Comparison of ENCODE assay signal across 31 cellular contexts in the genomic region with DNA sequence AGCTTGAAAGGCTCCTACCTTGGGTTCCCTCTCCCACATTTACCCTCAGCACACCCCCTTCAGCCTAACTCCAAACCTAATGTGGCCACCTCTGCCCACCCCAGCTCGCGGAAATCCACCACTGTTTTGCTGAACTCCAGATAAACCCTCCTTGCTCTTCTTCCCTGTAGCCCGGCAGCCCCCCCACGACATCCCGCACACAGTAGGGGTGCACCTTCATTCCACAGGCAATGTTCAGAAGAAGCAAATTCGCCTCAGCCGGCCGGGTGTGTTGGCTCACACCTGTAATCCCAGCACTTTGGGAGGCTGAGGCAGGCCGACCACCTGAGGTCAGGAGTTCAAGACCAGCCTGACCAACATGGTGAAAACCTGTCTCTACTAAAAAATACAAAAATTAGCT.
"Had no signal": no experiment of that assay in that cellular context is flagged by ENCODE, and none has a peak within 500 bp of the region (broad histone marks: within the 10 kb centered on the region; RNA-seq: fewer than 3 reads in every experiment).

No MANE protein-coding gene starts in this region.

- H3K4me3 ChIP-seq: adrenal gland, cardiac muscle cell, coronary artery, dorsolateral prefrontal cortex, gastrocnemius medialis, hepatocyte, neural progenitor cell, stomach, tibial nerve had no signal

- H3K36me3 ChIP-seq: adrenal gland, cardiac muscle cell, gastrocnemius medialis, neural progenitor cell had no signal

- H3K27me3 Mint-ChIP-seq: brain had no signal

- H3K27me3 ChIP-seq: adrenal gland, cardiac muscle cell, dorsolateral prefrontal cortex, gastrocnemius medialis, hepatocyte, neural progenitor cell, stomach, tibial nerve had no signal

- H3K27ac ChIP-seq: adrenal gland, cardiac muscle cell, coronary artery, dorsolateral prefrontal cortex, hepatocyte, neural progenitor cell, tibial nerve had no signal

- DNase-seq: activated CD4-positive, alpha-beta T cell treated with anti-CD3 and anti-CD28 coated beads for 48 hours; activated CD4-positive, alpha-beta T cell treated with anti-CD3 and anti-CD28 coated beads, Interleukin-2, amount 50 U/mL, for 48 hours; activated CD8-positive, alpha-beta memory T cell treated with anti-CD3 and anti-CD28 coated beads, Interleukin-2, amount 50 U/mL, for 4 hours; activated effector memory CD4-positive, alpha-beta T cell treated with anti-CD3 and anti-CD28 coated beads, Interleukin-2, amount 50 U/mL, for 16 hours; activated naive CD4-positive, alpha-beta T cell treated with anti-CD3 and anti-CD28 coated beads for 36 hours; activated naive CD8-positive, alpha-beta T cell treated with anti-CD3 and anti-CD28 coated beads for 36 hours; activated T-cell treated with anti-CD3 and anti-CD28 coated beads, Interleukin-2, amount 50 U/mL, for 1 hour; adrenal gland; cerebellar nuclear complex; dorsolateral prefrontal cortex; effector memory CD4-positive, alpha-beta T cell; erythroblast; gastrocnemius medialis; glutamatergic neuron; left colon; mammary epithelial cell; naive B cell; occipital lobe; stimulated activated CD4-positive, alpha-beta T cell treated with anti-CD3 and anti-CD28 coated beads, Interleukin-15, amount 100 ng/mL, for 24 hours; stimulated activated CD4-positive, alpha-beta T cell treated with anti-CD3 and anti-CD28 coated beads, Interleukin-2, amount 100 ng/mL, for 24 hours; stimulated activated naive B cell treated with anti-CD40 and anti-IgM and Interleukin-4, amounts not matched to agents 10 μg/mL and 1 μg/mL and 100 μg/mL, for 72 hours; stomach had no signal

- H3K4me1 Mint-ChIP-seq: activated naive CD8-positive, alpha-beta T cell treated with anti-CD3 and anti-CD28 coated beads for 36 hours had no signal

- H3K27ac Mint-ChIP-seq: activated naive CD4-positive, alpha-beta T cell treated with anti-CD3 and anti-CD28 coated beads for 36 hours; activated naive CD8-positive, alpha-beta T cell treated with anti-CD3 and anti-CD28 coated beads for 36 hours; activated T-helper 1 cell treated with anti-CD3 and anti-CD28 coated beads, Interleukin-12 subunit alpha, Interleukin-12 subunit beta, Interleukin-2, Interleukin-4 antibody, amounts not matched to agents 30 ng/mL and 10 ng/mL and 1 ng/mL, durations not matched to agents 14 hours and 24 hours and 36 hours; neural progenitor cell; stimulated activated naive B cell treated with anti-CD40 and anti-IgM and Interleukin-4, amounts not matched to agents 10 μg/mL and 1 μg/mL and 100 μg/mL, for 72 hours; T-helper 2 cell treated with Interferon-gamma antibody and Interleukin-4, amounts not matched to agents 5 μg/mL and 100 μg/mL, for 36 hours had no signal

- H3K9me3 ChIP-seq: adrenal gland, gastrocnemius medialis, stomach, tibial nerve had no signal

- H3K9me3 Mint-ChIP-seq: activated naive CD4-positive, alpha-beta T cell treated with anti-CD3 and anti-CD28 coated beads for 36 hours; activated naive CD8-positive, alpha-beta T cell treated with anti-CD3 and anti-CD28 coated beads for 36 hours; activated T-helper 1 cell treated with anti-CD3 and anti-CD28 coated beads, Interleukin-12 subunit alpha, Interleukin-12 subunit beta, Interleukin-2, Interleukin-4 antibody, amounts not matched to agents 30 ng/mL and 10 ng/mL and 1 ng/mL, durations not matched to agents 14 hours and 24 hours and 36 hours; brain; mesothelial cell of epicardium; naive B cell; neural progenitor cell; stimulated activated naive B cell treated with anti-CD40 and anti-IgM and Interleukin-4, amounts not matched to agents 10 μg/mL and 1 μg/mL and 100 μg/mL, for 72 hours; T-helper 2 cell treated with Interferon-gamma antibody and Interleukin-4, amounts not matched to agents 5 μg/mL and 100 μg/mL, for 36 hours had no signal

- H3K36me3 Mint-ChIP-seq: activated naive CD8-positive, alpha-beta T cell treated with anti-CD3 and anti-CD28 coated beads for 36 hours had no signal

- H3K4me3 Mint-ChIP-seq: activated naive CD4-positive, alpha-beta T cell treated with anti-CD3 and anti-CD28 coated beads for 36 hours; activated naive CD8-positive, alpha-beta T cell treated with anti-CD3 and anti-CD28 coated beads for 36 hours; activated T-helper 1 cell treated with anti-CD3 and anti-CD28 coated beads, Interleukin-12 subunit alpha, Interleukin-12 subunit beta, Interleukin-2, Interleukin-4 antibody, amounts not matched to agents 30 ng/mL and 10 ng/mL and 1 ng/mL, durations not matched to agents 14 hours and 24 hours and 36 hours; mesothelial cell of epicardium; neural progenitor cell; stimulated activated naive B cell treated with anti-CD40 and anti-IgM and Interleukin-4, amounts not matched to agents 10 μg/mL and 1 μg/mL and 100 μg/mL, for 72 hours; T-helper 2 cell treated with Interferon-gamma antibody and Interleukin-4, amounts not matched to agents 5 μg/mL and 100 μg/mL, for 36 hours had no signal
